Comparison of ENCODE assay signal across 11 cellular contexts in genomic region chr15:31335991-31336942, GRCh38. TPM values are rescaled to one million over a fixed set of nuclear protein-coding genes. Genes with fewer than 3 reads are reported as not detected.
A peak's percentile ranks its signal among the peaks of the same experiment; 100 is the strongest.
DNase-seq lines count a peak whose midpoint lies in the region; ATAC-seq and TF ChIP-seq lines count a peak whose summit lies in the region.
"Had no signal": no experiment of that assay in that cellular context is flagged by ENCODE, and none has a peak within 500 bp of the region (broad histone marks: within the 10 kb centered on the region; RNA-seq: fewer than 3 reads in every experiment).

No MANE protein-coding gene starts in this region.

- H3K27ac ChIP-seq in lung (ENCODE audit: low read depth in 1 of 2, low read length in 1 of 2): peak overlapping the region; percentile 75 to 83
- peak overlapping the region; percentile 95 to 100 (median 100) for H3K27ac ChIP-seq in thyroid gland
- H3K27ac ChIP-seq: GM23248 had no signal

- H3K36me3 ChIP-seq in lung (ENCODE audit: control insufficient read depth in 2 of 2, insufficient read depth in 2 of 2, low read length in 2 of 2): peaks cover 0 to 3% of the 10 kb centered on the region in 2 donors
- H3K36me3 ChIP-seq in thyroid gland: no peaks in the 10 kb centered on the region

- peaks cover 27% of the 10 kb centered on the region for H3K36me3 Mint-ChIP-seq in activated T-cell treated with anti-CD3 and anti-CD28 coated beads, Interleukin-2, amount 50 U/mL, for 24 hours (ENCODE audit: low read depth)
- H3K36me3 Mint-ChIP-seq in activated naive CD8-positive, alpha-beta T cell treated with anti-CD3 and anti-CD28 coated beads, Interleukin-2, amount 50 U/mL, for 24 hours (ENCODE audit: low read depth): peaks cover 5% of the 10 kb centered on the region

- no peaks in the 10 kb centered on the region for H3K27me3 ChIP-seq in lung (ENCODE audit: control insufficient read depth, insufficient read depth)
- no peaks in the 10 kb centered on the region for H3K27me3 ChIP-seq in thyroid gland

- intact Hi-C loops in thyroid gland (cut with DNase I): no loop called here

- no peaks in the 10 kb centered on the region for H3K27me3 Mint-ChIP-seq in activated T-cell treated with anti-CD3 and anti-CD28 coated beads, Interleukin-2, amount 50 U/mL, for 24 hours
- no peaks in the 10 kb centered on the region for H3K27me3 Mint-ChIP-seq in activated naive CD8-positive, alpha-beta T cell treated with anti-CD3 and anti-CD28 coated beads, Interleukin-2, amount 50 U/mL, for 24 hours

- TF ChIP-seq POLR2A in thyroid gland (IDR thresholded peaks at IDR 0.05) (no peak), GM18505 (IDR thresholded peaks at IDR 0.05; ENCODE audit: borderline replicate concordance, extremely low read depth, insufficient read depth, insufficient read length) (no peak)

- no peaks in the 10 kb centered on the region for H3K9me3 Mint-ChIP-seq in activated T-cell treated with anti-CD3 and anti-CD28 coated beads, Interleukin-2, amount 50 U/mL, for 24 hours
- H3K9me3 Mint-ChIP-seq in activated naive CD8-positive, alpha-beta T cell treated with anti-CD3 and anti-CD28 coated beads, Interleukin-2, amount 50 U/mL, for 24 hours: no peaks in the 10 kb centered on the region

- H3K4me1 ChIP-seq in lung (ENCODE audit: control insufficient read depth in 2 of 2, insufficient read depth in 2 of 2, low read length in 2 of 2) (peaks cover 70 to 76% of the 10 kb centered on the region in 2 donors), thyroid gland (peaks cover 95 to 100% of the 10 kb centered on the region in 2 donors)

- no peak overlapping the region for H3K4me3 Mint-ChIP-seq in activated T-cell treated with anti-CD3 and anti-CD28 coated beads, Interleukin-2, amount 50 U/mL, for 24 hours
- no peak overlapping the region for H3K4me3 Mint-ChIP-seq in activated naive CD8-positive, alpha-beta T cell treated with anti-CD3 and anti-CD28 coated beads, Interleukin-2, amount 50 U/mL, for 24 hours

- no peaks in the 10 kb centered on the region for H3K9me3 ChIP-seq in lung (ENCODE audit: control insufficient read depth in 2 of 2, insufficient read depth in 1 of 2, low read length in 1 of 2)
- no peaks in the 10 kb centered on the region for H3K9me3 ChIP-seq in thyroid gland

- ATAC-seq in activated naive CD8-positive, alpha-beta T cell treated with anti-CD3 and anti-CD28 coated beads, Interleukin-2, amount 50 U/mL, for 24 hours: no peak
- peak; percentile 10 for ATAC-seq in lung (ENCODE audit: insufficient read depth, low FRiP score)
- ATAC-seq in GM18505 (IDR thresholded peaks at IDR 0.05; ENCODE audit: unreplicated experiment): no peak

- no peak for TF ChIP-seq CTCF in lung (IDR thresholded peaks at IDR 0.05; ENCODE audit: control extremely low read depth, extremely low read depth)
- no peak for TF ChIP-seq CTCF in thyroid gland (IDR thresholded peaks at IDR 0.05)
- TF ChIP-seq CTCF in GM10266 (IDR thresholded peaks at IDR 0.05; ENCODE audit: control insufficient read depth, insufficient read depth, low read depth, missing control alignments): no peak

- no peak for DNase-seq in activated T-cell treated with anti-CD3 and anti-CD28 coated beads, Interleukin-2, amount 50 U/mL, for 24 hours
- DNase-seq in activated T-cell treated with anti-CD3 and anti-CD28 coated beads for 4 hours: no peak
- no peak for DNase-seq in activated naive CD8-positive, alpha-beta T cell treated with anti-CD3 and anti-CD28 coated beads, Interleukin-2, amount 50 U/mL, for 24 hours
- no peak for DNase-seq in lung (ENCODE audit: low spot score)
- DNase-seq in thyroid gland: peak; percentile 57 to 81
- DNase-seq in GM10266 (ENCODE audit: extremely low spot score): no peak
- DNase-seq in SIG-M5 treated with dmso at 0.1 percent for 504 hours (lab: John Stamatoyannopoulos, UW; ENCODE audit: unreplicated experiment): no peak
- DNase-seq: ACHN; GM23248; stimulated activated CD4-positive, alpha-beta T cell treated with anti-CD3 and anti-CD28 coated beads, Interleukin-4, amount 100 ng/mL, for 1 hour had no signal

- 76 to 87% methylated on average over 13 of the region's 13 CpGs for WGBS in lung, 2 donors
- WGBS in thyroid gland, 2 donors: 67 to 73% methylated on average over 6 to 11 of the region's 13 CpGs

- H3K4me3 ChIP-seq in lung (no peak overlapping the region), thyroid gland (replicated peaks in 1 of 3) (no peak overlapping the region)
- H3K4me3 ChIP-seq: GM23248 had no signal

- peaks cover 99% of the 10 kb centered on the region for H3K4me1 Mint-ChIP-seq in activated T-cell treated with anti-CD3 and anti-CD28 coated beads, Interleukin-2, amount 50 U/mL, for 24 hours (ENCODE audit: low read depth)
- H3K4me1 Mint-ChIP-seq in activated naive CD8-positive, alpha-beta T cell treated with anti-CD3 and anti-CD28 coated beads, Interleukin-2, amount 50 U/mL, for 24 hours: peaks cover 99% of the 10 kb centered on the region

- peak overlapping the region; percentile 98 for H3K27ac Mint-ChIP-seq in activated T-cell treated with anti-CD3 and anti-CD28 coated beads, Interleukin-2, amount 50 U/mL, for 24 hours
- H3K27ac Mint-ChIP-seq in activated naive CD8-positive, alpha-beta T cell treated with anti-CD3 and anti-CD28 coated beads, Interleukin-2, amount 50 U/mL, for 24 hours: peak overlapping the region; percentile 77

RNA-seq across cellular contexts. Expression of gene KLF13, which starts 9.6 kb away (rescaled TPM):
- 100 to 1,000 TPM in 1 of 2 donors, 10 to 100 TPM in 1; 38.3 to 157 TPM for total RNA-seq in lung
- 10 to 100 TPM; 47.1 to 63.2 TPM for polyA plus RNA-seq in lung
- total RNA-seq in thyroid gland: 100 to 1,000 TPM in 2 of 4 donors, 10 to 100 TPM in 2; 84.0 to 117 (median 97.6) TPM

Comparison
In these comparisons a context has a peak if more than half of its experiments do, and no peak if none do; other contexts are left out.
1. DNase-seq: peak in thyroid gland (2 of 2); none in activated T-cell treated with anti-CD3 and anti-CD28 coated beads, Interleukin-2, amount 50 U/mL, for 24 hours (single experiment), activated T-cell treated with anti-CD3 and anti-CD28 coated beads for 4 hours (single experiment), activated naive CD8-positive, alpha-beta T cell treated with anti-CD3 and anti-CD28 coated beads, Interleukin-2, amount 50 U/mL, for 24 hours (single experiment), lung (single experiment), GM10266 (single experiment) and SIG-M5 treated with dmso at 0.1 percent for 504 hours (single experiment).